ENCODE assay signal across 23 cellular contexts in the genomic region with DNA sequence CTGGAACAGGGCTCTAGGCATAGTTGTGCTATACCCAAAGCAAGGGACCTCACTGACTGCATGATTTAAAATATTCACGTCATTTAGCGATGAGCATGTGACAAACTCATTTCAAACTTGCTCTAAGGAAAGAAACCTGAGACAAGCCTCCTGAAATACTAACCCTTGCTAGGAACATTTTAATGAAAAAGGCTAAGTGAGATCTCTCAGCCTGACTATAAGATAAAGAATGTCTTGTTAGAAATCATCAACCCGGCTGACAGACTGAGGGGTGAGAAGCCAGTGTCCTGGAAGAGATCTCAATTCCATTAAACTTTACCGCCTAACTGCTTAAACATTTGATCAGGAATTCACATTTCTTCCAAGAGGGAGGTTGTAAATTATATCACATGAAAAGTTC.
A peak's percentile ranks its signal among the peaks of the same experiment; 100 is the strongest.
DNase-seq lines count a peak whose midpoint lies in the region; ATAC-seq lines count a peak whose summit lies in the region.
"Had no signal": no experiment of that assay in that cellular context is flagged by ENCODE, and none has a peak within 500 bp of the region (broad histone marks: within the 10 kb centered on the region; RNA-seq: fewer than 3 reads in every experiment).

No MANE protein-coding gene starts in this region.

- no peak overlapping the region for H3K27ac Mint-ChIP-seq in stimulated activated memory B cell treated with anti-CD40 and anti-IgM and Interleukin-4, amounts not matched to agents 10 μg/mL and 1 μg/mL and 100 μg/mL, for 72 hours
- H3K27ac Mint-ChIP-seq: CD4-positive, alpha-beta memory T cell; CD4-positive, CD25-positive, alpha-beta regulatory T cell; CD8-positive, alpha-beta memory T cell had no signal

- H3K27ac ChIP-seq in substantia nigra (ENCODE audit: low read depth, low read length, poor library complexity, severe bottlenecking): no peak overlapping the region
- H3K27ac ChIP-seq: BLaER1 had no signal

- peak; percentile 25 for DNase-seq in kidney glomerular epithelial cell (lab: John Stamatoyannopoulos, UW)
- peak; percentile 63 for DNase-seq in left kidney (ENCODE audit: low read depth, low spot score)
- DNase-seq in renal cortical epithelial cell (ENCODE audit: low read depth): peak; percentile 49
- no peak for DNase-seq in AG20443 (ENCODE audit: low spot score)
- DNase-seq in HAP-1 (ENCODE audit: low spot score in 2 of 2): no peak
- DNase-seq in substantia nigra (lab: John Stamatoyannopoulos, UW): no peak
- DNase-seq: 8988T; BE2C; C1 segment of cervical spinal cord; CD4-positive, alpha-beta memory T cell; CD4-positive, CD25-positive, alpha-beta regulatory T cell; CD8-positive, alpha-beta memory T cell; COR-L47; DMS 273 treated with DMSO at 0.1 percent for 48 hours; DMS153; DMS53; DMS79; DND-41; EL; GDM1 had no signal

- peaks cover 5% of the 10 kb centered on the region for H3K27me3 Mint-ChIP-seq in stimulated activated memory B cell treated with anti-CD40 and anti-IgM and Interleukin-4, amounts not matched to agents 10 μg/mL and 1 μg/mL and 100 μg/mL, for 72 hours

- H3K4me3 Mint-ChIP-seq in stimulated activated memory B cell treated with anti-CD40 and anti-IgM and Interleukin-4, amounts not matched to agents 10 μg/mL and 1 μg/mL and 100 μg/mL, for 72 hours: no peak overlapping the region
- H3K4me3 Mint-ChIP-seq: CD14-positive monocyte; CD4-positive, alpha-beta memory T cell; CD4-positive, CD25-positive, alpha-beta regulatory T cell; CD8-positive, alpha-beta memory T cell had no signal

- H3K27me3 ChIP-seq in HAP-1 (ENCODE audit: low read depth): no peaks in the 10 kb centered on the region
- H3K27me3 ChIP-seq: BLaER1 had no signal

- no peak for ATAC-seq in stimulated activated memory B cell treated with anti-CD40 and anti-IgM and Interleukin-4, amounts not matched to agents 10 μg/mL and 1 μg/mL and 100 μg/mL, for 72 hours

- no peaks in the 10 kb centered on the region for H3K36me3 ChIP-seq in HAP-1 (replicated peaks)
- H3K36me3 ChIP-seq: BE2C, BLaER1 had no signal

- H3K9me3 Mint-ChIP-seq in stimulated activated memory B cell treated with anti-CD40 and anti-IgM and Interleukin-4, amounts not matched to agents 10 μg/mL and 1 μg/mL and 100 μg/mL, for 72 hours: no peaks in the 10 kb centered on the region

- H3K4me1 Mint-ChIP-seq in stimulated activated memory B cell treated with anti-CD40 and anti-IgM and Interleukin-4, amounts not matched to agents 10 μg/mL and 1 μg/mL and 100 μg/mL, for 72 hours: no peaks in the 10 kb centered on the region
- H3K4me1 Mint-ChIP-seq: CD14-positive monocyte; CD4-positive, alpha-beta memory T cell; CD4-positive, CD25-positive, alpha-beta regulatory T cell; CD8-positive, alpha-beta memory T cell had no signal

- no peak overlapping the region for H3K4me3 ChIP-seq in HAP-1
- H3K4me3 ChIP-seq: BLaER1 had no signal

- H3K36me3 Mint-ChIP-seq in stimulated activated memory B cell treated with anti-CD40 and anti-IgM and Interleukin-4, amounts not matched to agents 10 μg/mL and 1 μg/mL and 100 μg/mL, for 72 hours: no peaks in the 10 kb centered on the region
- H3K36me3 Mint-ChIP-seq: CD14-positive monocyte; CD4-positive, alpha-beta memory T cell; CD4-positive, CD25-positive, alpha-beta regulatory T cell; CD8-positive, alpha-beta memory T cell had no signal

- H3K4me1 ChIP-seq in HAP-1: no peaks in the 10 kb centered on the region
- H3K4me1 ChIP-seq: BE2C had no signal

- in situ Hi-C loops in HAP-1 (cut with MboI; ENCODE audit: low sequenced_read_pairs): no loop called here

- H3K9me3 ChIP-seq in HAP-1: no peaks in the 10 kb centered on the region
- H3K9me3 ChIP-seq: BE2C had no signal

Comparison
In these comparisons a context has a peak if more than half of its experiments do, and no peak if none do; other contexts are left out.
1. DNase-seq: peak in kidney glomerular epithelial cell (single experiment), left kidney (single experiment) and renal cortical epithelial cell (single experiment); none in AG20443 (single experiment), HAP-1 (0 of 2) and substantia nigra (0 of 49).